ENCODE assay signal across 19 cellular contexts in the genomic region with DNA sequence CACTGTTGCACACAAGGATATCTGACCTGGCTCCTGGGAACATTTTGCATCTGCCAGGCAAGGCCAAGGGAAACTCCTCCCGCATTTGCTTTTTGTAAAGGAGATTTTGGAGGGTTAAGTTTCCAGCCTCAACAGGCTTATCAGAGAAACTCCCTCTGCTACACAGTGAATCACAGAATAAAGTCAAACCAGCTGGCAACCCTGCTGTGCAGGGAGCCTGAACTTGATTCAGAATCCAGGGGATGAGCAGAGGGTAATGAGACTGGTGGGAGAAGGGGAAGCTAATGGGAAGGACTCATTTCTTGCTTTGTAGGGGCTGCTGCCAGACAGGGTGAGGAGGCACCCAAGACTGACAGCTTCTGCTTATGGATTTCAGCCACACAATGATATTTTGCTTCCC.
DNase-seq lines count a peak whose midpoint lies in the region; ATAC-seq, FAIRE-seq and TF ChIP-seq lines count a peak whose summit lies in the region.
"Had no signal": no experiment of that assay in that cellular context is flagged by ENCODE, and none has a peak within 500 bp of the region (broad histone marks: within the 10 kb centered on the region; RNA-seq: fewer than 3 reads in every experiment).

No MANE protein-coding gene starts in this region.

- H2BK120ac ChIP-seq in neuronal stem cell (ENCODE audit: low read depth, low read length), result no peak overlapping the region

- H3K27me3 ChIP-seq in WERI-Rb-1 (ENCODE audit: insufficient read depth, low read depth, severe bottlenecking), result no peaks in the 10 kb centered on the region
- H3K27me3 ChIP-seq in neuronal stem cell (ENCODE audit: control insufficient read depth in 3 of 3, insufficient read depth in 3 of 3, low read depth in 1 of 3, low read length in 3 of 3), result no peaks in the 10 kb centered on the region
- H3K27me3 ChIP-seq: BLaER1 had no signal

- peak; percentile 9 for FAIRE-seq in urothelium cell line (lab: Jason Lieb, UNC)
- FAIRE-seq: GM12892, GM18507 had no signal

- H3K9ac ChIP-seq in neuronal stem cell (ENCODE audit: low read depth, low read length, poor library complexity), result no peak overlapping the region
- H3K9ac ChIP-seq: BLaER1 had no signal

- no CpG with 5 or more reads among the region's 1 CpG for WGBS in neuronal stem cell (ENCODE audit: extremely low coverage in 2 of 2, insufficient read length in 2 of 2, insufficient replicate concordance in 1 of 2), 2 donors

- no peak overlapping the region for H2AFZ ChIP-seq in neuronal stem cell (ENCODE audit: low read length)

- no peak overlapping the region for H3K4me2 ChIP-seq in neuronal stem cell (ENCODE audit: insufficient read depth, low read length, poor library complexity, severe bottlenecking)
- H3K4me2 ChIP-seq: BLaER1 had no signal

- DNase-seq in AG20443 (ENCODE audit: low spot score) (peak; percentile 38), WERI-Rb-1 (peak; percentile 24), omental fat pad (ENCODE audit: low spot score) (no peak), urothelium cell line (ENCODE audit: low spot score) (no peak), neuronal stem cell (ENCODE audit: low spot score) (no peak)
- DNase-seq: AML-193; CD4-positive, alpha-beta memory T cell; DMS153; DMS79; GDM1; GOT3; H7; HFFc6 had no signal

- no peak overlapping the region for H2BK12ac ChIP-seq in neuronal stem cell (ENCODE audit: low read length)

- H2BK5ac ChIP-seq in neuronal stem cell (ENCODE audit: low read length), result no peak overlapping the region

- H3K27ac ChIP-seq in WERI-Rb-1 (no peak overlapping the region), neuronal stem cell (replicated peaks; ENCODE audit: low read length) (no peak overlapping the region)
- H3K27ac ChIP-seq: BLaER1 had no signal

- no peak overlapping the region for H3K4me3 ChIP-seq in WERI-Rb-1 (ENCODE audit: low read depth, low read length)
- no peak overlapping the region for H3K4me3 ChIP-seq in neuronal stem cell (ENCODE audit: low read length in 2 of 2)
- H3K4me3 ChIP-seq: BLaER1 had no signal

- no peaks in the 10 kb centered on the region for H3K36me3 ChIP-seq in WERI-Rb-1
- H3K36me3 ChIP-seq in neuronal stem cell (replicated peaks in 1 of 2; ENCODE audit: control insufficient read depth in 2 of 2, insufficient read depth in 2 of 2, low read length in 2 of 2), result no peaks in the 10 kb centered on the region
- H3K36me3 ChIP-seq: BLaER1 had no signal

- H3K18ac ChIP-seq in neuronal stem cell (ENCODE audit: low read length), result no peak overlapping the region

- H4K8ac ChIP-seq in neuronal stem cell (ENCODE audit: low read depth, low read length), result no peak overlapping the region

- no peaks in the 10 kb centered on the region for H3K79me1 ChIP-seq in neuronal stem cell (ENCODE audit: low read depth, low read length)

- H2AK5ac ChIP-seq in neuronal stem cell (ENCODE audit: low read depth, low read length), result no peak overlapping the region

- H3K4me1 ChIP-seq in neuronal stem cell (ENCODE audit: control insufficient read depth in 2 of 2, insufficient read depth in 1 of 2, low read depth in 1 of 2, low read length in 2 of 2), result no peaks in the 10 kb centered on the region
- H3K4me1 ChIP-seq: BLaER1 had no signal

- H3K23ac ChIP-seq in neuronal stem cell (ENCODE audit: low read depth, low read length, poor library complexity), result no peak overlapping the region

- no peak overlapping the region for H3K4ac ChIP-seq in neuronal stem cell (ENCODE audit: low read length)

- H2BK15ac ChIP-seq in neuronal stem cell (ENCODE audit: low read length), result no peak overlapping the region

- H4K91ac ChIP-seq in neuronal stem cell (ENCODE audit: low read depth, low read length, poor library complexity), result no peak overlapping the region

- H3K9me3 ChIP-seq in WERI-Rb-1 (ENCODE audit: severe bottlenecking), result no peaks in the 10 kb centered on the region
- no peaks in the 10 kb centered on the region for H3K9me3 ChIP-seq in neuronal stem cell (replicated peaks in 1 of 2; ENCODE audit: control insufficient read depth in 2 of 2, insufficient read depth in 1 of 2, low read depth in 1 of 2, low read length in 2 of 2)
- H3K9me3 ChIP-seq: BLaER1 had no signal

- TF ChIP-seq CTCF in WERI-Rb-1 (IDR thresholded peaks at IDR 0.05; ENCODE audit: low read depth, low read length) (no peak), omental fat pad (IDR thresholded peaks at IDR 0.05) (no peak)

- no peak overlapping the region for H3K14ac ChIP-seq in neuronal stem cell (ENCODE audit: low read length)

- ATAC-seq in omental fat pad (ENCODE audit: low FRiP score), result peak; percentile 56
- no peak for ATAC-seq in GM21723 (IDR thresholded peaks at IDR 0.05; ENCODE audit: unreplicated experiment)
- no peak for ATAC-seq in HG03045 (IDR thresholded peaks at IDR 0.05; ENCODE audit: unreplicated experiment)
- ATAC-seq: HCT116 had no signal

Comparison
In these comparisons a context has a peak if more than half of its experiments do, and no peak if none do; other contexts are left out.
1. DNase-seq: peak in AG20443 (single experiment) and WERI-Rb-1 (single experiment); none in omental fat pad (single experiment), urothelium cell line (single experiment) and neuronal stem cell (single experiment).